34 cellular contexts compared by ENCODE assay signal in the genomic region with DNA sequence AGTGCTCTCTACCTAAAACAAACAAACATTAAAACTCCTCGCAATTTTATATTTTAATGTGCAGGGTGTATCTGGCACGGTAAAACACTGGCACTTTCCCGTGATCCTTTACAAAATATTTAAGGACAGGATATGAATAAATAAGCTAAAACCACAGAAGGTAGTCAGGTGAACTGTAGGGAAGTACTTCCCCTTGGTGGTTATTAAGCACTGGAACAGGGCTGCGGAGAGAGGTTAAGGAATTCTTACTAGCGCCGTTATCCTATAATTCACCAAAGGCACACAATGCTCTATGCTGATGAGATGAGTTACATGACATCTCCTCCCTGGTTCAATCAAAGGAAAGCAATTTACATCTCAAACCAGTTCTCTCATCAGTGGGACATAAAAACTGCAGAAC.
DNase-seq lines count a peak whose midpoint lies in the region; ATAC-seq and TF ChIP-seq lines count a peak whose summit lies in the region.
"Had no signal": no experiment of that assay in that cellular context is flagged by ENCODE, and none has a peak within 500 bp of the region (broad histone marks: within the 10 kb centered on the region; RNA-seq: fewer than 3 reads in every experiment).

No MANE protein-coding gene starts in this region.

- H3K9me3 ChIP-seq in neural progenitor cell (ENCODE audit: low read depth): no peaks in the 10 kb centered on the region
- H3K9me3 ChIP-seq: esophagus muscularis mucosa, heart right ventricle, right lobe of liver, upper lobe of right lung had no signal

- no peaks in the 10 kb centered on the region for H4K20me1 ChIP-seq in neural progenitor cell (ENCODE audit: low read depth)

- no peaks in the 10 kb centered on the region for H3K27me3 ChIP-seq in neural progenitor cell
- H3K27me3 ChIP-seq: esophagus muscularis mucosa, foreskin keratinocyte, heart right ventricle, right lobe of liver, upper lobe of right lung had no signal

- peak; percentile 44 for DNase-seq in DMS53 (lab: John Stamatoyannopoulos, UW)
- no peak for DNase-seq in DMS53 treated with DMSO at 0.1 percent for 48 hours (lab: John Stamatoyannopoulos, UW; ENCODE audit: unreplicated experiment)
- peak; percentile 59 for DNase-seq in NCI-H146 (lab: John Stamatoyannopoulos, UW)
- DNase-seq in WTC11 (ENCODE audit: low spot score): no peak
- no peak for DNase-seq in neural progenitor cell (ENCODE audit: low spot score)
- no peak for DNase-seq in OCI-M2 (lab: John Stamatoyannopoulos, UW; ENCODE audit: unreplicated experiment)
- no peak for DNase-seq in ureter (ENCODE audit: low spot score)
- no peak for DNase-seq in NCI-H446 treated with DMSO at 0.1 percent for 48 hours (lab: John Stamatoyannopoulos, UW)
- DNase-seq: activated CD4-positive, alpha-beta T cell treated with anti-CD3 and anti-CD28 coated beads, Interleukin-2, amount 50 U/mL, for 48 hours; activated CD8-positive, alpha-beta memory T cell treated with anti-CD3 and anti-CD28 coated beads, Interleukin-2, amount 50 U/mL, for 4 hours; amygdala; Calu3; cortex of kidney; EL; endodermal cell; foreskin keratinocyte; heart right ventricle; IMR-90; NCI-H1048; NCI-H526; posterior cingulate gyrus; right lobe of liver; stimulated activated CD4-positive, alpha-beta T cell treated with anti-CD3 and anti-CD28 coated beads, Interleukin-2, amount 100 ng/mL, for 48 hours; substantia nigra; T-helper 1 cell; upper lobe of right lung had no signal

- H3K4me2 ChIP-seq in neural progenitor cell: peak overlapping the region; percentile 21

- POLR2A ChIA-PET in WTC11 (lab: Charles Lee): interaction anchor here (0.5 kb wide), 1 partner anchor 119 kb away, joined by 3 read pairs; no protein-coding TSS in a partner anchor

- H3K36me3 Mint-ChIP-seq in WTC11: no peaks in the 10 kb centered on the region
- no peaks in the 10 kb centered on the region for H3K36me3 Mint-ChIP-seq in neural progenitor cell

- H3K4me3 Mint-ChIP-seq in WTC11 (no peak overlapping the region), neural progenitor cell (no peak overlapping the region)
- H3K4me3 Mint-ChIP-seq: activated naive CD4-positive, alpha-beta T cell treated with anti-CD3 and anti-CD28 coated beads, Interleukin-2, amount 50 U/mL, for 24 hours; endodermal cell; nephron had no signal

- no peak overlapping the region for H3K9ac ChIP-seq in neural progenitor cell

- H3K27ac ChIP-seq in neural progenitor cell: no peak overlapping the region
- H3K27ac ChIP-seq: 22Rv1, C4-2B, esophagus muscularis mucosa, foreskin keratinocyte, heart right ventricle, right lobe of liver, RWPE1, upper lobe of right lung had no signal

- no peaks in the 10 kb centered on the region for H3K36me3 ChIP-seq in neural progenitor cell
- H3K36me3 ChIP-seq: esophagus muscularis mucosa, heart right ventricle, right lobe of liver, upper lobe of right lung had no signal

- H3K27ac Mint-ChIP-seq in WTC11: no peak overlapping the region
- no peak overlapping the region for H3K27ac Mint-ChIP-seq in neural progenitor cell
- H3K27ac Mint-ChIP-seq: activated naive CD4-positive, alpha-beta T cell treated with anti-CD3 and anti-CD28 coated beads, Interleukin-2, amount 50 U/mL, for 24 hours; endodermal cell; nephron had no signal

- peak; percentile 73; the same call in 1 of the 2 replicates for ATAC-seq in WTC11
- ATAC-seq: foreskin keratinocyte, GM12878, heart right ventricle, right lobe of liver, upper lobe of right lung had no signal

- TF ChIP-seq CTCF in WTC11 (IDR thresholded peaks at IDR 0.05): no peak
- no peak for TF ChIP-seq CTCF in neural progenitor cell (IDR thresholded peaks at IDR 0.05)

- no peaks in the 10 kb centered on the region for H3K79me2 ChIP-seq in neural progenitor cell (ENCODE audit: low read depth)

- H3K27me3 Mint-ChIP-seq in WTC11 (ENCODE audit: low read depth) (no peaks in the 10 kb centered on the region), neural progenitor cell (ENCODE audit: insufficient read depth, low read depth) (no peaks in the 10 kb centered on the region)
- H3K27me3 Mint-ChIP-seq: activated naive CD4-positive, alpha-beta T cell treated with anti-CD3 and anti-CD28 coated beads, Interleukin-2, amount 50 U/mL, for 24 hours had no signal

- H3K9me3 Mint-ChIP-seq in WTC11: no peaks in the 10 kb centered on the region
- no peaks in the 10 kb centered on the region for H3K9me3 Mint-ChIP-seq in neural progenitor cell
- H3K9me3 Mint-ChIP-seq: activated naive CD4-positive, alpha-beta T cell treated with anti-CD3 and anti-CD28 coated beads, Interleukin-2, amount 50 U/mL, for 24 hours; endodermal cell; nephron had no signal

- CTCF ChIA-PET in WTC11 (lab: Charles Lee): no interaction called here

- H2AFZ ChIP-seq in neural progenitor cell (replicated peaks): no peak overlapping the region

- peaks cover 22% of the 10 kb centered on the region for H3K4me1 Mint-ChIP-seq in WTC11
- H3K4me1 Mint-ChIP-seq in neural progenitor cell: peaks cover 24% of the 10 kb centered on the region
- H3K4me1 Mint-ChIP-seq: endodermal cell had no signal

- H3F3A ChIP-seq in neural progenitor cell (ENCODE audit: low read depth): no peaks in the 10 kb centered on the region

- peaks cover 25% of the 10 kb centered on the region for H3K4me1 ChIP-seq in neural progenitor cell
- H3K4me1 ChIP-seq: foreskin keratinocyte had no signal

- H3K4me3 ChIP-seq in neural progenitor cell: no peak overlapping the region
- H3K4me3 ChIP-seq: esophagus muscularis mucosa, GM12878, heart right ventricle, lung, right lobe of liver, upper lobe of right lung had no signal

TF ChIP-seq in WTC11, 78 proteins besides CTCF, POLR2A, EP300 and RAD21 (continues in another document):
- TF ChIP-seq NR3C1 (CRISPR knock-in tag; conservative IDR thresholded peaks at IDR 0.05; ENCODE audit: low read depth) (no peak), RELA (CRISPR knock-in tag; IDR thresholded peaks at IDR 0.05; ENCODE audit: borderline replicate concordance) (no peak), RORB (CRISPR knock-in tag; IDR thresholded peaks at IDR 0.05) (no peak), NFE2L1 (CRISPR knock-in tag; IDR thresholded peaks at IDR 0.05) (no peak), SMAD3 (CRISPR knock-in tag; IDR thresholded peaks at IDR 0.05; ENCODE audit: borderline replicate concordance) (no peak), SMAD4 (CRISPR knock-in tag; IDR thresholded peaks at IDR 0.05) (no peak), CBFB (CRISPR knock-in tag; IDR thresholded peaks at IDR 0.05; ENCODE audit: low read depth) (no peak)
- TF ChIP-seq, protein P1, sequence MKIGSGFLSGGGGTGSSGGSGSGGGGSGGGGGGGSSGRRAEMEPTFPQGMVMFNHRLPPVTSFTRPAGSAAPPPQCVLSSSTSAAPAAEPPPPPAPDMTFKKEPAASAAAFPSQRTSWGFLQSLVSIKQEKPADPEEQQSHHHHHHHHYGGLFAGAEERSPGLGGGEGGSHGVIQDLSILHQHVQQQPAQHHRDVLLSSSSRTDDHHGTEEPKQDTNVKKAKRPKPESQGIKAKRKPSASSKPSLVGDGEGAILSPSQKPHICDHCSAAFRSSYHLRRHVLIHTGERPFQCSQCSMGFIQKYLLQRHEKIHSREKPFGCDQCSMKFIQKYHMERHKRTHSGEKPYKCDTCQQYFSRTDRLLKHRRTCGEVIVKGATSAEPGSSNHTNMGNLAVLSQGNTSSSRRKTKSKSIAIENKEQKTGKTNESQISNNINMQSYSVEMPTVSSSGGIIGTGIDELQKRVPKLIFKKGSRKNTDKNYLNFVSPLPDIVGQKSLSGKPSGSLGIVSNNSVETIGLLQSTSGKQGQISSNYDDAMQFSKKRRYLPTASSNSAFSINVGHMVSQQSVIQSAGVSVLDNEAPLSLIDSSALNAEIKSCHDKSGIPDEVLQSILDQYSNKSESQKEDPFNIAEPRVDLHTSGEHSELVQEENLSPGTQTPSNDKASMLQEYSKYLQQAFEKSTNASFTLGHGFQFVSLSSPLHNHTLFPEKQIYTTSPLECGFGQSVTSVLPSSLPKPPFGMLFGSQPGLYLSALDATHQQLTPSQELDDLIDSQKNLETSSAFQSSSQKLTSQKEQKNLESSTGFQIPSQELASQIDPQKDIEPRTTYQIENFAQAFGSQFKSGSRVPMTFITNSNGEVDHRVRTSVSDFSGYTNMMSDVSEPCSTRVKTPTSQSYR (CRISPR knock-in tag; IDR thresholded peaks at IDR 0.05): no peak
- TF ChIP-seq, protein P2, sequence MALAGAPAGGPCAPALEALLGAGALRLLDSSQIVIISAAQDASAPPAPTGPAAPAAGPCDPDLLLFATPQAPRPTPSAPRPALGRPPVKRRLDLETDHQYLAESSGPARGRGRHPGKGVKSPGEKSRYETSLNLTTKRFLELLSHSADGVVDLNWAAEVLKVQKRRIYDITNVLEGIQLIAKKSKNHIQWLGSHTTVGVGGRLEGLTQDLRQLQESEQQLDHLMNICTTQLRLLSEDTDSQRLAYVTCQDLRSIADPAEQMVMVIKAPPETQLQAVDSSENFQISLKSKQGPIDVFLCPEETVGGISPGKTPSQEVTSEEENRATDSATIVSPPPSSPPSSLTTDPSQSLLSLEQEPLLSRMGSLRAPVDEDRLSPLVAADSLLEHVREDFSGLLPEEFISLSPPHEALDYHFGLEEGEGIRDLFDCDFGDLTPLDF (CRISPR knock-in tag; IDR thresholded peaks at IDR 0.05): no peak
- TF ChIP-seq, protein P3, sequence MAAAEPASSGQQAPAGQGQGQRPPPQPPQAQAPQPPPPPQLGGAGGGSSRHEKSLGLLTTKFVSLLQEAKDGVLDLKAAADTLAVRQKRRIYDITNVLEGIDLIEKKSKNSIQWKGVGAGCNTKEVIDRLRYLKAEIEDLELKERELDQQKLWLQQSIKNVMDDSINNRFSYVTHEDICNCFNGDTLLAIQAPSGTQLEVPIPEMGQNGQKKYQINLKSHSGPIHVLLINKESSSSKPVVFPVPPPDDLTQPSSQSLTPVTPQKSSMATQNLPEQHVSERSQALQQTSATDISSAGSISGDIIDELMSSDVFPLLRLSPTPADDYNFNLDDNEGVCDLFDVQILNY (CRISPR knock-in tag; IDR thresholded peaks at IDR 0.05): no peak
- TF ChIP-seq, protein P4, sequence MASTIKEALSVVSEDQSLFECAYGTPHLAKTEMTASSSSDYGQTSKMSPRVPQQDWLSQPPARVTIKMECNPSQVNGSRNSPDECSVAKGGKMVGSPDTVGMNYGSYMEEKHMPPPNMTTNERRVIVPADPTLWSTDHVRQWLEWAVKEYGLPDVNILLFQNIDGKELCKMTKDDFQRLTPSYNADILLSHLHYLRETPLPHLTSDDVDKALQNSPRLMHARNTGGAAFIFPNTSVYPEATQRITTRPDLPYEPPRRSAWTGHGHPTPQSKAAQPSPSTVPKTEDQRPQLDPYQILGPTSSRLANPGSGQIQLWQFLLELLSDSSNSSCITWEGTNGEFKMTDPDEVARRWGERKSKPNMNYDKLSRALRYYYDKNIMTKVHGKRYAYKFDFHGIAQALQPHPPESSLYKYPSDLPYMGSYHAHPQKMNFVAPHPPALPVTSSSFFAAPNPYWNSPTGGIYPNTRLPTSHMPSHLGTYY (CRISPR knock-in tag; IDR thresholded peaks at IDR 0.05): no peak

Comparison
In these comparisons a context has a peak if more than half of its experiments do, and no peak if none do; other contexts are left out.
1. DNase-seq: peak in DMS53 (single experiment) and NCI-H146 (single experiment); none in DMS53 treated with DMSO at 0.1 percent for 48 hours (single experiment), WTC11 (single experiment), neural progenitor cell (single experiment), OCI-M2 (single experiment), ureter (single experiment) and NCI-H446 treated with DMSO at 0.1 percent for 48 hours (single experiment).